Comparison of ENCODE assay signal across 34 cellular contexts in the genomic region with DNA sequence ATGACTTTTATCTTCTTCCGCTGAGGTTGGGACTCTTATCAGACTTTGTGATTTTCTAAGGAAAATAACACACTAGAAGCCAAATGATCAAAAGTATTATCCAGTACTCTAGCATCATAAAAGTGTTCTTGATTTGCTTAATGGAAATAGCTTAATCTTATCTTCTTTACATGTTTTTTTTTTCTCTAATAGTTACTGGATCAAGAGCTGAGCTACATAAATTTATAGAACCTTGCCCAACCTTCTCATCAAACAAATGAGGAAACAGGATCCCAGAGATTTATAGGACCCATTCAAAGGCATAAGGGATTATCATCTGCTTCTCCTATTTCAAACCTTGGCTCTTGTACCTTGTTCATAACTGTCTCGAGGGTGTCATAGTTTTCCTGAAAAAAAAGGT.
"Had no signal": no experiment of that assay in that cellular context is flagged by ENCODE, and none has a peak within 500 bp of the region (broad histone marks: within the 10 kb centered on the region; RNA-seq: fewer than 3 reads in every experiment).

No MANE protein-coding gene starts in this region.

- H3K9me3 ChIP-seq: MG63 had no signal

- H3K27ac ChIP-seq: KMS-11 had no signal

- H3K36me3 ChIP-seq: MG63 had no signal

- DNase-seq: Karpas-422, Kasumi-1, MG63, MM.1S, MV-4-11, NCI-H1048, NCI-H1092, NCI-H1105, NCI-H1105 treated with DMSO at 0.1 percent for 48 hours, NCI-H1417, NCI-H1417 treated with DMSO at 0.1 percent for 48 hours, NCI-H1436, NCI-H1436 treated with DMSO at 0.1 percent for 48 hours, NCI-H146, NCI-H1694, NCI-H1694 treated with DMSO at 0.1 percent for 48 hours, NCI-H187, NCI-H187 treated with DMSO at 0.1 percent for 48 hours, NCI-H1930, NCI-H2029, NCI-H2029 treated with DMSO at 0.1 percent for 48 hours, NCI-H2081, NCI-H2081 treated with DMSO at 0.1 percent for 48 hours, NCI-H2107, NCI-H2171, NCI-H2171 treated with DMSO at 0.1 percent for 48 hours, NCI-H2227 treated with DMSO at 0.1 percent for 48 hours, NCI-H226, NCI-H345, NCI-H446, NCI-H446 treated with DMSO at 0.1 percent for 48 hours, NCI-H510A, NCI-H510A treated with DMSO at 0.1 percent for 48 hours had no signal

- H3K27me3 ChIP-seq: MG63 had no signal

- H3K4me3 ChIP-seq: MG63 had no signal
